In genomic region chr10:49474901-49475300, GRCh38 we compare ENCODE assay signal across 25 cellular contexts.
DNase-seq lines count a peak whose midpoint lies in the region; ATAC-seq and TF ChIP-seq lines count a peak whose summit lies in the region.
"Had no signal": no experiment of that assay in that cellular context is flagged by ENCODE, and none has a peak within 500 bp of the region (broad histone marks: within the 10 kb centered on the region; RNA-seq: fewer than 3 reads in every experiment).

No MANE protein-coding gene starts in this region.

- H3K4me3 ChIP-seq in IMR-90 (ENCODE audit: insufficient read depth, low read depth, low read length) (no peak overlapping the region), coronary artery (no peak overlapping the region)
- H3K4me3 ChIP-seq: GM12878, GM23338, suprapubic skin, upper lobe of right lung had no signal

- H3K9me3 Mint-ChIP-seq in activated T-helper 17 cell treated with anti-CD3 and anti-CD28 coated beads, Interleukin-2, amount 50 U/mL, for 72 hours = no peaks in the 10 kb centered on the region
- H3K9me3 Mint-ChIP-seq: CD14-positive monocyte; GM23338; mesothelial cell of epicardium; naive B cell; stimulated activated memory B cell treated with anti-CD40 and anti-IgM and Interleukin-4, amounts not matched to agents 10 μg/mL and 1 μg/mL and 100 μg/mL, for 72 hours had no signal

- no CpG with 5 or more reads among the region's 3 CpGs for WGBS in IMR-90 (ENCODE audit: extremely low coverage in 2 of 2, insufficient read length in 1 of 2), 2 experiments

- no peak overlapping the region for H2BK120ac ChIP-seq in IMR-90 (ENCODE audit: low read depth, low read length)

- H3K27ac ChIP-seq in IMR-90 (ENCODE audit: insufficient read depth, low read length) (no peak overlapping the region), coronary artery (no peak overlapping the region)
- H3K27ac ChIP-seq: neutrophil, suprapubic skin, upper lobe of right lung had no signal

- CTCF ChIA-PET in IMR-90 (lab: Yijun Ruan, JAX) = no interaction called here

- no peak for ATAC-seq in IMR-90 (ENCODE audit: low read depth)
- ATAC-seq in activated T-helper 17 cell treated with anti-CD3 and anti-CD28 coated beads, Interleukin-2, amount 50 U/mL, for 72 hours (replicated peaks) = peak; percentile 59
- ATAC-seq: GM12878; GM23338; sciatic nerve; stimulated activated memory B cell treated with anti-CD40 and anti-IgM and Interleukin-4, amounts not matched to agents 10 μg/mL and 1 μg/mL and 100 μg/mL, for 72 hours; upper lobe of right lung had no signal

- no peaks in the 10 kb centered on the region; the same call in 1 of the 2 replicates for H3K9me1 ChIP-seq in IMR-90 (ENCODE audit: insufficient read depth, low read length)

- H4K8ac ChIP-seq in IMR-90 (ENCODE audit: low read depth in 2 of 2, low read length in 2 of 2) = no peak overlapping the region

- in situ Hi-C loops in IMR-90 (cut with MboI; ENCODE audit: low sequenced_read_pairs) = no loop called here

- no peak overlapping the region for H3K18ac ChIP-seq in IMR-90 (ENCODE audit: low read depth, low read length)

- no peaks in the 10 kb centered on the region for H3K27me3 ChIP-seq in IMR-90 (ENCODE audit: control insufficient read depth, insufficient read depth, low read length)
- H3K27me3 ChIP-seq: neutrophil, suprapubic skin, upper lobe of right lung had no signal

- dilution Hi-C loops in IMR-90 (cut with HindIII; ENCODE audit: low sequenced_read_pairs, unreplicated experiment) = no loop called here

- H3K56ac ChIP-seq in IMR-90 (ENCODE audit: extremely low read depth, insufficient read depth, low read length) = no peak overlapping the region

- H3K36me3 ChIP-seq in IMR-90 (ENCODE audit: control insufficient read depth, insufficient read depth, low read length) = peaks cover 15% of the 10 kb centered on the region

- no peak overlapping the region for H3K9ac ChIP-seq in IMR-90 (ENCODE audit: low read depth, low read length)

- no peak overlapping the region for H3K14ac ChIP-seq in IMR-90 (replicated peaks; ENCODE audit: low read depth, low read length)

- no peaks in the 10 kb centered on the region for H4K20me1 ChIP-seq in IMR-90 (ENCODE audit: insufficient read depth, low read length)

- H3K4ac ChIP-seq in IMR-90 (ENCODE audit: low read depth, low read length) = no peak overlapping the region

- H3K27ac Mint-ChIP-seq in activated T-helper 17 cell treated with anti-CD3 and anti-CD28 coated beads, Interleukin-2, amount 50 U/mL, for 72 hours = no peak overlapping the region
- H3K27ac Mint-ChIP-seq: CD14-positive monocyte; GM23338; mesothelial cell of epicardium; naive B cell; stimulated activated memory B cell treated with anti-CD40 and anti-IgM and Interleukin-4, amounts not matched to agents 10 μg/mL and 1 μg/mL and 100 μg/mL, for 72 hours had no signal

- no peak overlapping the region for H3K23ac ChIP-seq in IMR-90 (ENCODE audit: low read depth, low read length)

- intact Hi-C loops in IMR-90 (cut with micrococcal nuclease) = no loop called here

- H2BK20ac ChIP-seq in IMR-90 (ENCODE audit: low read depth, low read length) = no peak overlapping the region

- no peak for TF ChIP-seq POLR2A in IMR-90 (IDR thresholded peaks at IDR 0.05; ENCODE audit: low read depth, low read length)

- no peak overlapping the region for H2AK9ac ChIP-seq in IMR-90 (replicated peaks; ENCODE audit: low read depth, low read length, poor library complexity)

- no peak for TF ChIP-seq RAD21 in IMR-90 (IDR thresholded peaks at IDR 0.05; ENCODE audit: low read length)

- no peaks in the 10 kb centered on the region for H3K27me3 Mint-ChIP-seq in activated T-helper 17 cell treated with anti-CD3 and anti-CD28 coated beads, Interleukin-2, amount 50 U/mL, for 72 hours
- H3K27me3 Mint-ChIP-seq: naive B cell; stimulated activated memory B cell treated with anti-CD40 and anti-IgM and Interleukin-4, amounts not matched to agents 10 μg/mL and 1 μg/mL and 100 μg/mL, for 72 hours had no signal

- H3K79me1 ChIP-seq in IMR-90 (ENCODE audit: low read depth in 1 of 2, low read length in 2 of 2) = no peaks in the 10 kb centered on the region; a peak in 1 of 4 replicates

- H3K4me1 ChIP-seq in IMR-90 (ENCODE audit: control insufficient read depth, insufficient read depth, low read length) = no peaks in the 10 kb centered on the region
- H3K4me1 ChIP-seq: suprapubic skin, upper lobe of right lung had no signal

- no peak overlapping the region for H4K5ac ChIP-seq in IMR-90 (ENCODE audit: low read depth, low read length)

- H3K9me3 ChIP-seq in IMR-90 (ENCODE audit: control insufficient read depth, insufficient read depth, low read length) = no peaks in the 10 kb centered on the region
- H3K9me3 ChIP-seq: neutrophil, suprapubic skin, upper lobe of right lung had no signal

- POLR2A ChIA-PET in IMR-90 (lab: Charles Lee; ENCODE audit: unreplicated experiment) = no interaction called here

- H3K4me1 Mint-ChIP-seq in activated T-helper 17 cell treated with anti-CD3 and anti-CD28 coated beads, Interleukin-2, amount 50 U/mL, for 72 hours = peaks cover 6% of the 10 kb centered on the region
- H3K4me1 Mint-ChIP-seq: CD14-positive monocyte; GM23338; mesothelial cell of epicardium; stimulated activated memory B cell treated with anti-CD40 and anti-IgM and Interleukin-4, amounts not matched to agents 10 μg/mL and 1 μg/mL and 100 μg/mL, for 72 hours had no signal

- no peak overlapping the region for H2BK5ac ChIP-seq in IMR-90 (ENCODE audit: low read depth, low read length, poor library complexity, severe bottlenecking)

- no peak overlapping the region for H4K91ac ChIP-seq in IMR-90 (ENCODE audit: insufficient read depth, low read depth, low read length)

- H2BK15ac ChIP-seq in IMR-90 (ENCODE audit: low read depth, low read length) = no peak overlapping the region

- no peak overlapping the region for H2AFZ ChIP-seq in IMR-90 (replicated peaks; ENCODE audit: low read length, poor library complexity)
- H2AFZ ChIP-seq: GM23338 had no signal

- TF ChIP-seq CTCF in IMR-90 (conservative IDR thresholded peaks at IDR 0.05; ENCODE audit: low read depth, low read length) (no peak), coronary artery (IDR thresholded peaks at IDR 0.05) (no peak)

- H2AK5ac ChIP-seq in IMR-90 (ENCODE audit: low read depth, low read length) = no peak overlapping the region

- DNase-seq in IMR-90 = peak; percentile 21
- peak; percentile 7 for DNase-seq in fibroblast of gingiva (ENCODE audit: low read depth)
- DNase-seq in activated gamma-delta T cell (lab: John Stamatoyannopoulos, UW) = no peak
- DNase-seq in NCI-H1105 treated with DMSO at 0.1 percent for 48 hours (lab: John Stamatoyannopoulos, UW) = no peak
- no peak for DNase-seq in coronary artery (ENCODE audit: low spot score)
- DNase-seq in ecto neural progenitor cell (ENCODE audit: low spot score) = no peak
- DNase-seq: activated gamma-delta T cell treated with Interleukin-2 at 50 U/mL for 16 hours; cerebellar nuclear complex; erythroblast; KBM-7; MV-4-11; naive B cell; Right ventricle myocardium superior; stimulated activated CD4-positive, alpha-beta T cell treated with anti-CD3 and anti-CD28 coated beads, Interleukin-4, amount 100 ng/mL, for 24 hours; T-helper 2 cell; upper lobe of right lung had no signal

- no peak overlapping the region for H3K4me3 Mint-ChIP-seq in activated T-helper 17 cell treated with anti-CD3 and anti-CD28 coated beads, Interleukin-2, amount 50 U/mL, for 72 hours
- H3K4me3 Mint-ChIP-seq: CD14-positive monocyte; GM23338; mesothelial cell of epicardium; naive B cell; stimulated activated memory B cell treated with anti-CD40 and anti-IgM and Interleukin-4, amounts not matched to agents 10 μg/mL and 1 μg/mL and 100 μg/mL, for 72 hours had no signal

- BruUV-seq in IMR-90 (replicated peaks; lab: Mats Ljungman, UMichigan) = no TSS peak

- no peak overlapping the region for H3K4me2 ChIP-seq in IMR-90 (ENCODE audit: low read depth, low read length)
- H3K4me2 ChIP-seq: GM23338 had no signal

- H3K36me3 Mint-ChIP-seq in activated T-helper 17 cell treated with anti-CD3 and anti-CD28 coated beads, Interleukin-2, amount 50 U/mL, for 72 hours (ENCODE audit: low read depth) = peaks cover 95% of the 10 kb centered on the region

TF ChIP-seq in IMR-90, 13 proteins besides CTCF, POLR2A, EP300 and RAD21:
- TF ChIP-seq SMC3 (IDR thresholded peaks at IDR 0.05; ENCODE audit: low read depth, low read length) (no peak), BHLHE40 (IDR thresholded peaks at IDR 0.05; ENCODE audit: low read depth, low read length) (no peak), RCOR1 (IDR thresholded peaks at IDR 0.05; ENCODE audit: insufficient replicate concordance, low read length) (no peak), FOS (IDR thresholded peaks at IDR 0.05; ENCODE audit: low read depth, low read length) (no peak), CEBPB (IDR thresholded peaks at IDR 0.05; ENCODE audit: low read depth, low read length) (no peak), MXI1 (IDR thresholded peaks at IDR 0.05; ENCODE audit: borderline replicate concordance, low read depth, low read length) (no peak), MAFK (IDR thresholded peaks at IDR 0.05; ENCODE audit: low read depth, low read length) (no peak), NFE2L2 (IDR thresholded peaks at IDR 0.05; ENCODE audit: low read depth, low read length) (no peak), CHD1 (IDR thresholded peaks at IDR 0.05; ENCODE audit: low read depth, low read length) (no peak), USF2 (IDR thresholded peaks at IDR 0.05; ENCODE audit: low read depth, low read length) (no peak), ELK1 (IDR thresholded peaks at IDR 0.05; ENCODE audit: borderline replicate concordance, low read depth, low read length) (no peak), MAZ (IDR thresholded peaks at IDR 0.05; ENCODE audit: borderline replicate concordance, low read depth, low read length) (no peak), RFX5 (IDR thresholded peaks at IDR 0.05; ENCODE audit: low read depth, low read length) (no peak)

Comparison
In these comparisons a context has a peak if more than half of its experiments do, and no peak if none do; other contexts are left out.
1. DNase-seq: peak in IMR-90 (single experiment) and fibroblast of gingiva (single experiment); none in activated gamma-delta T cell (single experiment), NCI-H1105 treated with DMSO at 0.1 percent for 48 hours (single experiment), coronary artery (single experiment) and ecto neural progenitor cell (single experiment).